In genomic region chr1:11837767-11838348, GRCh38 we compare ENCODE assay signal across 1 cellular context.
TF ChIP-seq lines count a peak whose summit lies in the region.

No MANE protein-coding gene starts in this region.

TF ChIP-seq in WTC11, 78 proteins besides CTCF, POLR2A, EP300 and RAD21 (continued from another document):
- TF ChIP-seq FOXP4 (CRISPR knock-in tag; IDR thresholded peaks at IDR 0.05) (no peak), NFATC4 (CRISPR knock-in tag; IDR thresholded peaks at IDR 0.05) (no peak), PRRX2 (CRISPR knock-in tag; IDR thresholded peaks at IDR 0.05) (no peak), ZNF671 (CRISPR knock-in tag; IDR thresholded peaks at IDR 0.05) (no peak), IRF2 (CRISPR knock-in tag; IDR thresholded peaks at IDR 0.05; ENCODE audit: borderline replicate concordance, low read depth) (no peak)
TF ChIP-seq in WTC11: peak in this region for 0.
